ENCODE assay signal across 9 cellular contexts in the genomic region with DNA sequence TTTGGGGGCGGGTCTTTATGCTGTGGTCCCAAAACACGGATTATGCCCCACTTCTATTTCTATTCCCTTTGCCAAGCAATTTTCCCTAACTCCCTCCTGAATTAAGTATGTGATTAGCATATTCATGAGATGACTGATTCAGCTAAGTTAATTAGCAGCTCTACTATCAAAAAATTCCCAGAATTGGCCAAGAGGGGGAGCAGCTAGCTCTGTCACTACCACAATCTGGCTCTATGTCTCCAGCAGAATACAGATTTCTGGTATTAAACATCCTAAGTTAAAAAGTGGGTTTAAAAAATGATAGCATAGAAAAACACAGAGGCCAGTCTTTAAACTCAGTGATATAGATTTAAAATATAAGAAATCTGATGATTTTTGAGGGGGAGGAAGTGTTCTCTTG.
DNase-seq lines count a peak whose midpoint lies in the region; ATAC-seq and TF ChIP-seq lines count a peak whose summit lies in the region.
"Had no signal": no experiment of that assay in that cellular context is flagged by ENCODE, and none has a peak within 500 bp of the region (broad histone marks: within the 10 kb centered on the region; RNA-seq: fewer than 3 reads in every experiment).

No MANE protein-coding gene starts in this region.

- no peaks in the 10 kb centered on the region for H3K4me1 Mint-ChIP-seq in stimulated activated effector memory CD8-positive, alpha-beta T cell treated with anti-CD3 and anti-CD28 coated beads, Interleukin-12 subunit alpha, Interleukin-12 subunit beta, amount 100 ng/mL, for 72 hours
- no peaks in the 10 kb centered on the region for H3K4me1 Mint-ChIP-seq in CD8-positive, alpha-beta memory T cell
- H3K4me1 Mint-ChIP-seq: naive thymus-derived CD4-positive, alpha-beta T cell had no signal

- no peak overlapping the region for H3K4me3 ChIP-seq in left lung
- no peak overlapping the region for H3K4me3 ChIP-seq in CD8-positive, alpha-beta memory T cell (ENCODE audit: low read length)

- H3K4me3 Mint-ChIP-seq in stimulated activated effector memory CD8-positive, alpha-beta T cell treated with anti-CD3 and anti-CD28 coated beads, Interleukin-12 subunit alpha, Interleukin-12 subunit beta, amount 100 ng/mL, for 72 hours: no peak overlapping the region
- H3K4me3 Mint-ChIP-seq in CD8-positive, alpha-beta memory T cell: no peak overlapping the region
- H3K4me3 Mint-ChIP-seq: naive thymus-derived CD4-positive, alpha-beta T cell had no signal

- no peak overlapping the region for H3K27ac ChIP-seq in left lung
- no peak overlapping the region for H3K27ac ChIP-seq in CD8-positive, alpha-beta memory T cell (ENCODE audit: low read depth, low read length)

- intact Hi-C loops in left lung (cut with DNase I): no loop called here

- H3K36me3 ChIP-seq in left lung: no peaks in the 10 kb centered on the region
- no peaks in the 10 kb centered on the region for H3K36me3 ChIP-seq in CD8-positive, alpha-beta memory T cell (ENCODE audit: insufficient read depth, low read length)

- DNase-seq in NCI-H1436 (lab: John Stamatoyannopoulos, UW) (peak; percentile 27), NCI-H1436 treated with DMSO at 0.1 percent for 48 hours (lab: John Stamatoyannopoulos, UW) (no peak), Kasumi-1 (lab: John Stamatoyannopoulos, UW) (peak; percentile 17 to 42), amniotic epithelial cell (ENCODE audit: low read depth) (peak; percentile 32), left lung (no peak)
- DNase-seq in stimulated activated effector memory CD8-positive, alpha-beta T cell treated with anti-CD3 and anti-CD28 coated beads, Interleukin-12 subunit alpha, Interleukin-12 subunit beta, amount 100 ng/mL, for 72 hours (ENCODE audit: low spot score in 2 of 2): no peak
- DNase-seq in CD8-positive, alpha-beta memory T cell: no peak

- H3K9me3 ChIP-seq in left lung: no peaks in the 10 kb centered on the region
- no peaks in the 10 kb centered on the region for H3K9me3 ChIP-seq in CD8-positive, alpha-beta memory T cell (ENCODE audit: low read length)

- ATAC-seq in left lung (peak; percentile 72), HG03432 (IDR thresholded peaks at IDR 0.05; ENCODE audit: unreplicated experiment) (no peak)
- no peak for ATAC-seq in stimulated activated effector memory CD8-positive, alpha-beta T cell treated with anti-CD3 and anti-CD28 coated beads, Interleukin-12 subunit alpha, Interleukin-12 subunit beta, amount 100 ng/mL, for 72 hours
- ATAC-seq: naive thymus-derived CD4-positive, alpha-beta T cell had no signal

- no peaks in the 10 kb centered on the region for H3K9me3 Mint-ChIP-seq in stimulated activated effector memory CD8-positive, alpha-beta T cell treated with anti-CD3 and anti-CD28 coated beads, Interleukin-12 subunit alpha, Interleukin-12 subunit beta, amount 100 ng/mL, for 72 hours
- H3K9me3 Mint-ChIP-seq in CD8-positive, alpha-beta memory T cell: peaks cover 0 to 2% (median 0%) of the 10 kb centered on the region in 5 donors
- H3K9me3 Mint-ChIP-seq: naive thymus-derived CD4-positive, alpha-beta T cell had no signal

- POLR2A ChIA-PET in CD8-positive, alpha-beta memory T cell (lab: Charles Lee): no interaction called here

- TF ChIP-seq CTCF in left lung (IDR thresholded peaks at IDR 0.05): peak in 1 of 2 donors; percentile 32

- no peak overlapping the region for H3K27ac Mint-ChIP-seq in stimulated activated effector memory CD8-positive, alpha-beta T cell treated with anti-CD3 and anti-CD28 coated beads, Interleukin-12 subunit alpha, Interleukin-12 subunit beta, amount 100 ng/mL, for 72 hours
- H3K27ac Mint-ChIP-seq in CD8-positive, alpha-beta memory T cell: no peak overlapping the region

- no peaks in the 10 kb centered on the region for H3K27me3 ChIP-seq in left lung
- no peaks in the 10 kb centered on the region for H3K27me3 ChIP-seq in CD8-positive, alpha-beta memory T cell (ENCODE audit: insufficient read depth, low read length, poor library complexity, severe bottlenecking)

- H3K27me3 Mint-ChIP-seq in CD8-positive, alpha-beta memory T cell: peaks cover 0 to 5% of the 10 kb centered on the region in 2 donors
- H3K27me3 Mint-ChIP-seq: naive thymus-derived CD4-positive, alpha-beta T cell had no signal

- no peaks in the 10 kb centered on the region for H3K36me3 Mint-ChIP-seq in stimulated activated effector memory CD8-positive, alpha-beta T cell treated with anti-CD3 and anti-CD28 coated beads, Interleukin-12 subunit alpha, Interleukin-12 subunit beta, amount 100 ng/mL, for 72 hours
- no peaks in the 10 kb centered on the region for H3K36me3 Mint-ChIP-seq in CD8-positive, alpha-beta memory T cell
- H3K36me3 Mint-ChIP-seq: naive thymus-derived CD4-positive, alpha-beta T cell had no signal

- no peaks in the 10 kb centered on the region for H3K4me1 ChIP-seq in left lung
- no peaks in the 10 kb centered on the region for H3K4me1 ChIP-seq in CD8-positive, alpha-beta memory T cell (ENCODE audit: insufficient read depth, low read length)

- CTCF ChIA-PET in CD8-positive, alpha-beta memory T cell (lab: Charles Lee): no interaction called here

Comparison
In these comparisons a context has a peak if more than half of its experiments do, and no peak if none do; other contexts are left out.
1. DNase-seq: peak in NCI-H1436 (single experiment), Kasumi-1 (2 of 2) and amniotic epithelial cell (single experiment); none in NCI-H1436 treated with DMSO at 0.1 percent for 48 hours (single experiment), left lung (0 of 2), stimulated activated effector memory CD8-positive, alpha-beta T cell treated with anti-CD3 and anti-CD28 coated beads, Interleukin-12 subunit alpha, Interleukin-12 subunit beta, amount 100 ng/mL, for 72 hours (0 of 2) and CD8-positive, alpha-beta memory T cell (0 of 5).